In genomic region chr5:72307968-72308852, GRCh38 we compare ENCODE assay signal across 1 cellular context.
TF ChIP-seq lines count a peak whose summit lies in the region.

No MANE protein-coding gene starts in this region.

TF ChIP-seq in HepG2, 621 proteins besides CTCF, POLR2A, EP300 and RAD21 (continued from another document and continues in another):
- TF ChIP-seq TFAP4 (IDR thresholded peaks at IDR 0.05; ENCODE audit: borderline replicate concordance, low read depth): 0 out of 2 replicates have a peak, but pooled peaks have one; percentile 6
- TF ChIP-seq ZNF383 (CRISPR knock-in tag; IDR thresholded peaks at IDR 0.05; ENCODE audit: borderline replicate concordance): no peak
- peak; percentile 52; the same call in 1 of the 2 replicates for TF ChIP-seq ZNF343 (CRISPR knock-in tag; IDR thresholded peaks at IDR 0.05)
- no peak for TF ChIP-seq ARNT (IDR thresholded peaks at IDR 0.05)
- 0 out of 2 replicates have a peak, but pooled peaks have one; percentile 72 for TF ChIP-seq MEF2D (CRISPR knock-in tag; IDR thresholded peaks at IDR 0.05)
- TF ChIP-seq ETS1 (CRISPR knock-in tag; IDR thresholded peaks at IDR 0.05): peak; percentile 94; the same call in 1 of the 2 replicates
- no peak for TF ChIP-seq ZNF570 (CRISPR knock-in tag; IDR thresholded peaks at IDR 0.05; ENCODE audit: borderline replicate concordance)
- TF ChIP-seq LRRFIP1 (CRISPR knock-in tag; conservative IDR thresholded peaks at IDR 0.05): no peak
- TF ChIP-seq SKIL (CRISPR knock-in tag; IDR thresholded peaks at IDR 0.05; ENCODE audit: borderline replicate concordance): no peak
- peak; percentile 71; the same call in 1 of the 2 replicates for TF ChIP-seq ZNF841 (CRISPR knock-in tag; IDR thresholded peaks at IDR 0.05; ENCODE audit: borderline replicate concordance)
- no peak for TF ChIP-seq IKZF1 (IDR thresholded peaks at IDR 0.05)
- 0 out of 2 replicates have a peak, but pooled peaks have one; percentile 64 for TF ChIP-seq ZNF839 (CRISPR knock-in tag; IDR thresholded peaks at IDR 0.05; ENCODE audit: borderline replicate concordance)
- TF ChIP-seq REPIN1 (CRISPR knock-in tag; IDR thresholded peaks at IDR 0.05; ENCODE audit: borderline replicate concordance, low read depth): peak; percentile 96
- peak; percentile 94 for TF ChIP-seq SAP130 (CRISPR knock-in tag; IDR thresholded peaks at IDR 0.05; ENCODE audit: low read depth)
- no peak for TF ChIP-seq ZBTB40 (IDR thresholded peaks at IDR 0.05)
- TF ChIP-seq ZBTB40 (CRISPR knock-in tag; IDR thresholded peaks at IDR 0.05): peak; percentile 51; the same call in 1 of the 2 replicates
- TF ChIP-seq CEBPB (IDR thresholded peaks at IDR 0.05; ENCODE audit: borderline replicate concordance, low read depth, low read length): no peak
- no peak for TF ChIP-seq PCBP1 (IDR thresholded peaks at IDR 0.05; ENCODE audit: borderline replicate concordance, low read depth, low read length)
- TF ChIP-seq FOXC1 (CRISPR knock-in tag; IDR thresholded peaks at IDR 0.05; ENCODE audit: borderline replicate concordance): peak; percentile 98
- TF ChIP-seq ZFP91 (CRISPR knock-in tag; IDR thresholded peaks at IDR 0.05; ENCODE audit: borderline replicate concordance): peak; percentile 93
- peak; percentile 24 for TF ChIP-seq PHF5A (CRISPR knock-in tag; IDR thresholded peaks at IDR 0.05; ENCODE audit: low read depth, unreplicated experiment)
- no peak; the same call in 1 of the 2 replicates for TF ChIP-seq ZNF816 (CRISPR knock-in tag; IDR thresholded peaks at IDR 0.05; ENCODE audit: borderline replicate concordance)
- TF ChIP-seq TGIF2 (CRISPR knock-in tag; IDR thresholded peaks at IDR 0.05): peak; percentile 85; the same call in 1 of the 2 replicates
- TF ChIP-seq ZBTB43 (CRISPR knock-in tag; conservative IDR thresholded peaks at IDR 0.05): peak; percentile 48; the same call in 1 of the 2 replicates
- TF ChIP-seq SCMH1 (CRISPR knock-in tag; IDR thresholded peaks at IDR 0.05; ENCODE audit: borderline replicate concordance): no peak
- peak; percentile 90 for TF ChIP-seq PHF8 (CRISPR knock-in tag; IDR thresholded peaks at IDR 0.05)
- TF ChIP-seq GATAD1 (CRISPR knock-in tag; IDR thresholded peaks at IDR 0.05): peak; percentile 88
- TF ChIP-seq HOXA3 (CRISPR knock-in tag; IDR thresholded peaks at IDR 0.05): peak; percentile 87
- peak; percentile 81 for TF ChIP-seq ZNF160 (CRISPR knock-in tag; IDR thresholded peaks at IDR 0.05)
- TF ChIP-seq ZNF704 (CRISPR knock-in tag; IDR thresholded peaks at IDR 0.05; ENCODE audit: borderline replicate concordance): peak; percentile 90; the same call in 1 of the 2 replicates
- no peak; the same call in 1 of the 2 replicates for TF ChIP-seq THRA (CRISPR knock-in tag; IDR thresholded peaks at IDR 0.05; ENCODE audit: borderline replicate concordance)
- no peak for TF ChIP-seq ZBTB21 (CRISPR knock-in tag; IDR thresholded peaks at IDR 0.05)
- TF ChIP-seq THAP8 (CRISPR knock-in tag; IDR thresholded peaks at IDR 0.05; ENCODE audit: borderline replicate concordance): no peak
- TF ChIP-seq MAFF (IDR thresholded peaks at IDR 0.05; ENCODE audit: low read depth, low read length): no peak
- 0 out of 2 replicates have a peak, but pooled peaks have one; percentile 12 for TF ChIP-seq ZNF629 (CRISPR knock-in tag; conservative IDR thresholded peaks at IDR 0.05)
